8 cellular contexts compared by ENCODE assay signal in the genomic region with DNA sequence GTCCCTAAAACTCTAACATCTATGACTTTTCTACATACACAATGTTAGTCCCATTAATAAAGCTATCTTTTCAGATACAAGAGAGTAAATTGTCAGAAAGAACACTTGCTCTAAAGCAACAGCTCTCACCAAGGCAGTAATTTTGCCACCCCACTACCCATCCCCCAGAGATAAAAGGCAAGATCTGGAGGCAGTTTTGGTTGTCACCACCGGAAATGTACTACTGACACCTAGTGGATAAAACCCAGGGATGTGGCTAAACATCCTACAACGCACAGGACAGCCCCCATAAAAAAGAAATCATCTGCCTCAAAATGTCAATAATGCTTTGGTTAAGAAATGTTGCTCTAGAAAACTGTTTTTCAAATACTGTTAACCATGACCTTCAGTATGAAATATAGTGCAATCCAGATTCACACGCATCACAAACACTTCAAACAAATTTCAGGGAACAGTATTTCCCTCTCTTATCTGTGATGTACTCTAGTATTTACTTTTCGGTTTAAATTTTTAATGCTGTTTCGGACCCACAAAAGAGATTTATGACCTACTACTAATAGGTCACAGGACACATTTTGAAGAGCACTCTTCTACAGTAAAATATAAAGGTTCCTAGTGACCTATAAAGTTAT.
DNase-seq lines count a peak whose midpoint lies in the region; ATAC-seq and TF ChIP-seq lines count a peak whose summit lies in the region.

No MANE protein-coding gene starts in this region.

- no peak overlapping the region for H3K9ac ChIP-seq in BLaER1

- H4K20me1 ChIP-seq in BLaER1, result peaks cover 94% of the 10 kb centered on the region

- peak overlapping the region; percentile 83; the same call in 1 of the 2 replicates for H3K4me2 ChIP-seq in BLaER1

- H3K9me3 ChIP-seq in BLaER1, result no peaks in the 10 kb centered on the region; the same call in 1 of the 2 replicates
- no peaks in the 10 kb centered on the region for H3K9me3 ChIP-seq in tibial artery

- ATAC-seq in GM19023 (IDR thresholded peaks at IDR 0.05; ENCODE audit: unreplicated experiment) (peak; percentile 38), HG03565 (IDR thresholded peaks at IDR 0.05; ENCODE audit: unreplicated experiment) (peak; percentile 38)

- TF ChIP-seq CTCF in nephron (IDR thresholded peaks at IDR 0.05; ENCODE audit: unreplicated experiment in 3 of 3), result peak; percentile 38 to 54 (median 44)
- TF ChIP-seq CTCF in tibial artery (IDR thresholded peaks at IDR 0.05), result peak; percentile 58 to 59

- DNase-seq in NCI-H774 (lab: John Stamatoyannopoulos, UW) (peak; percentile 16), epithelial cell of prostate (ENCODE audit: low read depth, low spot score) (no peak), tibial artery (peak in 1 of 2 donors; percentile 43)
- DNase-seq in activated CD8-positive, alpha-beta memory T cell treated with anti-CD3 and anti-CD28 coated beads for 4 hours (ENCODE audit: low read depth in 2 of 2), result peak; percentile 19 to 46

- H3K36me3 ChIP-seq in BLaER1 (peaks cover 8% of the 10 kb centered on the region; the same call in 1 of the 2 replicates), tibial artery (no peaks in the 10 kb centered on the region)

- intact Hi-C loops in tibial artery (cut with DNase I; ENCODE audit: low total_unique reads), result no loop called here

- H3K27me3 ChIP-seq in BLaER1 (no peaks in the 10 kb centered on the region), tibial artery (no peaks in the 10 kb centered on the region)

- no peak overlapping the region for H3K27ac ChIP-seq in BLaER1
- peak overlapping the region; percentile 91 for H3K27ac ChIP-seq in epithelial cell of prostate
- peak overlapping the region; percentile 98 to 99 for H3K27ac ChIP-seq in tibial artery

- H3K9me3 Mint-ChIP-seq in nephron, result no peaks in the 10 kb centered on the region

- H3K4me1 ChIP-seq in BLaER1 (peaks cover 40% of the 10 kb centered on the region), tibial artery (peaks cover 0 to 84% (median 39%) of the 10 kb centered on the region in 4 donors)

- peak overlapping the region in 2 of 3 experiments; percentile 4 to 39 for H3K4me3 Mint-ChIP-seq in nephron

- no peaks in the 10 kb centered on the region for H3K27me3 Mint-ChIP-seq in nephron (ENCODE audit: low read depth)

- peaks cover 49% of the 10 kb centered on the region for H3K4me1 Mint-ChIP-seq in nephron

- H3K36me3 Mint-ChIP-seq in nephron (ENCODE audit: low read depth), result no peaks in the 10 kb centered on the region

- H3K27ac Mint-ChIP-seq in nephron, result peak overlapping the region in 2 of 3 experiments; percentile 64 to 70

- H3K4me3 ChIP-seq in BLaER1 (no peak overlapping the region), tibial artery (no peak overlapping the region)
